In the genomic region with DNA sequence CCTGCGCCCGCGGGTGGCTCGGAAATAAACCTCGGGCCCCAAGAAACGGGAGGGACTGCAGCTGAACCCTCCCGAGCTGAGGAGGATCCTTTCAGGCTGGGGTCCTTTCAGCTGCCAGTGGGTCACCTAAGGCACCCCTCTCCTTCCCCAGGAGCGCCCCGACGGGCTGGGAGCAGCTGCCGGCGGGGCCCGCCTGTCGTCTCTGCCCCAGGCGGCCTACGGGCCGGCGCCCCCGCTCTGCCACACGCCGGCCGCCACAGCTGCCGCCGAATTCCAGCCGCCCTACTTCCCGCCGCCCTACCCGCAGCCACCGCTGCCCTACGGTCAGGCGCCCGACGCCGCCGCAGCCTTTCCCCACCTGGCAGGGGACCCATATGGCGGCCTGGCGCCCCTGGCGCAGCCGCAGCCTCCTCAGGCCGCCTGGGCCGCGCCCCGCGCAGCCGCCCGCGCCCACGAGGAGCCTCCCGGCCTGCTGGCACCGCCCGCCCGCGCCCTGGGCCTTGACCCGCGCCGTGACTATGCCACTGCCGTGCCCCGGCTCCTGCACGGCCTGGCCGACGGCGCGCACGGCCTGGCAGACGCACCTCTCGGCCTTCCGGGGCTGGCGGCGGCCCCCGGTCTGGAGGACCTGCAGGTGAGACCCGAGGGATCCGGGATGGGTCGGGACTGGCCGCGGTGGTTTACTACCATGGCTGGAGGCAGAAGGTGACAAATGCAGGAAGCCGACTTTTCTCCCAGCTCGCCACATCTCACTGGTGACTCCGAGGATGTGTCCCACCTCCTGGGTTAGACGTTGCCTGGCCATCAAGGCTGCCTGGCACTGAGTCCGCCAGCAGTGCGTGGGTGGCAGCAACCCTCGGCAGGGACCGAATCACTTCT, we compare ENCODE assay signal across 10 cellular contexts. TPM values are rescaled to one million over a fixed set of nuclear protein-coding genes. Genes with fewer than 3 reads are reported as not detected.
DNase-seq lines count a peak whose midpoint lies in the region; ATAC-seq and TF ChIP-seq lines count a peak whose summit lies in the region.
"Had no signal": no experiment of that assay in that cellular context is flagged by ENCODE, and none has a peak within 500 bp of the region (broad histone marks: within the 10 kb centered on the region; RNA-seq: fewer than 3 reads in every experiment).

No MANE protein-coding gene starts in this region.

- TF ChIP-seq POLR2A in stomach (IDR thresholded peaks at IDR 0.05): no peak

- WGBS in stomach, 5 donors: 27 to 74% (median 45%) methylated on average over 11 to 83 of the region's 83 CpGs

- TF ChIP-seq CTCF in colonic mucosa (IDR thresholded peaks at IDR 0.05): no peak
- no peak for TF ChIP-seq CTCF in lower lobe of right lung (IDR thresholded peaks at IDR 0.05)
- TF ChIP-seq CTCF in stomach (IDR thresholded peaks at IDR 0.05): no peak

- DNase-seq in colonic mucosa (no peak), lower lobe of right lung (no peak), stomach (no peak), head of caudate nucleus (no peak)
- DNase-seq: activated CD4-positive, alpha-beta T cell treated with anti-CD3 and anti-CD28 coated beads, Interleukin-2, amount 50 U/mL, for 1 hour; NCI-H1436 treated with DMSO at 0.1 percent for 48 hours had no signal

- H3K9me3 ChIP-seq in HUES6 (ENCODE audit: control insufficient read depth, insufficient read depth, low read depth, low read length) (no peaks in the 10 kb centered on the region), colonic mucosa (no peaks in the 10 kb centered on the region), lower lobe of right lung (no peaks in the 10 kb centered on the region), stomach (no peaks in the 10 kb centered on the region)

- peak overlapping the region; percentile 55 for H3K9ac ChIP-seq in HUES6 (ENCODE audit: low read length)
- H3K9ac ChIP-seq in colonic mucosa (ENCODE audit: low read depth in 2 of 2, low read length in 2 of 2): no peak overlapping the region

- ATAC-seq in lower lobe of right lung (peak in 1 of 2 donors; percentile 7), GM18867 (IDR thresholded peaks at IDR 0.05; ENCODE audit: unreplicated experiment) (no peak), HG02571 (IDR thresholded peaks at IDR 0.05; ENCODE audit: unreplicated experiment) (no peak)

- H3K4me1 ChIP-seq in HUES6 (ENCODE audit: control insufficient read depth, insufficient read depth, low read length) (peaks cover 34% of the 10 kb centered on the region), colonic mucosa (peaks cover 14% of the 10 kb centered on the region), lower lobe of right lung (peaks cover 44% of the 10 kb centered on the region), stomach (peaks cover 28 to 55% (median 44%) of the 10 kb centered on the region in 4 donors)

- H3K27me3 ChIP-seq in HUES6 (ENCODE audit: control insufficient read depth, insufficient read depth, low read length): peaks cover 87% of the 10 kb centered on the region
- peaks cover 28% of the 10 kb centered on the region for H3K27me3 ChIP-seq in colonic mucosa
- H3K27me3 ChIP-seq in lower lobe of right lung (ENCODE audit: low read depth): peaks cover 37% of the 10 kb centered on the region
- H3K27me3 ChIP-seq in stomach: peaks cover 0 to 95% (median 37%) of the 10 kb centered on the region in 3 donors

- H3K27ac ChIP-seq in HUES6 (ENCODE audit: low read depth, low read length) (no peak overlapping the region), colonic mucosa (no peak overlapping the region), lower lobe of right lung (no peak overlapping the region), stomach (no peak overlapping the region)
- H3K27ac ChIP-seq: PC-9 had no signal

- intact Hi-C loops in colonic mucosa (cut with DNase I) (no loop called here), lower lobe of right lung (cut with DNase I) (no loop called here), stomach (cut with DNase I; ENCODE audit: low total_unique reads) (loop anchor here (5.0 to 10.0 kb wide), 2 partner anchors 153 to 201 kb away; no protein-coding TSS in a partner anchor), head of caudate nucleus (cut with DNase I) (no loop called here)

- H3K4me3 ChIP-seq in HUES6 (ENCODE audit: low read depth, low read length) (peak overlapping the region; percentile 80), colonic mucosa (peak overlapping the region; percentile 50), lower lobe of right lung (peak overlapping the region; percentile 63), stomach (peak overlapping the region; percentile 48 to 63 (median 50))

- no peaks in the 10 kb centered on the region for H3K36me3 ChIP-seq in HUES6 (ENCODE audit: control insufficient read depth, insufficient read depth, low read length)
- no peaks in the 10 kb centered on the region for H3K36me3 ChIP-seq in colonic mucosa
- no peaks in the 10 kb centered on the region for H3K36me3 ChIP-seq in lower lobe of right lung
- no peaks in the 10 kb centered on the region for H3K36me3 ChIP-seq in stomach

- TF ChIP-seq EP300 in stomach (IDR thresholded peaks at IDR 0.05): no peak

RNA-seq across cellular contexts. Expression of a gene that starts 0.9 kb away (rescaled TPM):
- total RNA-seq in colonic mucosa (1 to 10 TPM in 1 of 2 donors, under 1 TPM in 1; 0.67 to 1.1 TPM), lower lobe of right lung (2.2 TPM), stomach (10 to 100 TPM in 1 of 5 donors, 1 to 10 TPM in 2, not detected in 2; 1.8 to 44.3 (median 7.0) TPM)
- 1 to 10 TPM in 1 of 3 donors, under 1 TPM in 1, not detected in 1; 0.37 to 1.3 TPM for polyA plus RNA-seq in stomach

RNA-seq across cellular contexts. Expression of a gene that starts 16.4 kb away (rescaled TPM):
- total RNA-seq in colonic mucosa (10 to 100 TPM in 1 of 2 donors, 1 to 10 TPM in 1; 9.7 to 18.0 TPM), lower lobe of right lung (20.2 TPM), stomach (10 to 100 TPM in 4 of 5 donors, 1 to 10 TPM in 1; 7.0 to 92.9 (median 39.7) TPM)
- polyA plus RNA-seq in stomach: 1 to 10 TPM; 5.3 to 10.0 (median 7.0) TPM

RNA-seq across cellular contexts. Expression of a gene that starts 16.8 kb away (rescaled TPM):
- total RNA-seq in colonic mucosa (10 to 100 TPM; 53.2 to 66.0 TPM), lower lobe of right lung (79.6 TPM), stomach (100 to 1,000 TPM in 2 of 5 donors, 10 to 100 TPM in 3; 26.3 to 146 (median 92.0) TPM)
- polyA plus RNA-seq in stomach: 10 to 100 TPM; 13.1 to 14.9 (median 14.4) TPM
